2 cellular contexts compared by ENCODE assay signal in genomic region chr12:54358620-54358944, GRCh38.
TF ChIP-seq lines count a peak whose summit lies in the region.

No MANE protein-coding gene starts in this region.

TF ChIP-seq in SK-N-SH, 30 proteins besides CTCF, POLR2A, EP300 and RAD21 (continued from another document):
- no peak for TF ChIP-seq REST (IDR thresholded peaks at IDR 0.05; ENCODE audit: low read depth, low read length)
- TF ChIP-seq SMC3 (IDR thresholded peaks at IDR 0.05; ENCODE audit: low read depth, low read length), result no peak
- TF ChIP-seq TEAD4 (IDR thresholded peaks at IDR 0.05; ENCODE audit: borderline replicate concordance, insufficient read depth), result no peak
- TF ChIP-seq RFX5 (IDR thresholded peaks at IDR 0.05; ENCODE audit: low read length), result no peak
- no peak for TF ChIP-seq NRF1 (IDR thresholded peaks at IDR 0.05; ENCODE audit: low read depth, low read length)
- no peak for TF ChIP-seq TAF1 (IDR thresholded peaks at IDR 0.05; ENCODE audit: borderline replicate concordance, low read depth, low read length)
- TF ChIP-seq EZH2phosphoT487 (IDR thresholded peaks at IDR 0.05; ENCODE audit: borderline replicate concordance, low read depth), result no peak
- no peak for TF ChIP-seq GATA2 (CRISPR knock-in tag; IDR thresholded peaks at IDR 0.05)
- no peak for TF ChIP-seq POLR2AphosphoS5 (IDR thresholded peaks at IDR 0.05; ENCODE audit: low read depth, low read length)
- TF ChIP-seq ZBTB33 (IDR thresholded peaks at IDR 0.05; ENCODE audit: borderline replicate concordance, low read depth), result no peak
- TF ChIP-seq USF1 (IDR thresholded peaks at IDR 0.05; ENCODE audit: borderline replicate concordance, low read depth), result no peak
- TF ChIP-seq FOXM1 (IDR thresholded peaks at IDR 0.05; ENCODE audit: low read depth), result no peak
- no peak for TF ChIP-seq RXRA (IDR thresholded peaks at IDR 0.05; ENCODE audit: borderline replicate concordance, low read depth)

TF ChIP-seq in HEK293T, 16 proteins besides CTCF, POLR2A, EP300 and RAD21 (continued from another document):
- TF ChIP-seq, protein P1, sequence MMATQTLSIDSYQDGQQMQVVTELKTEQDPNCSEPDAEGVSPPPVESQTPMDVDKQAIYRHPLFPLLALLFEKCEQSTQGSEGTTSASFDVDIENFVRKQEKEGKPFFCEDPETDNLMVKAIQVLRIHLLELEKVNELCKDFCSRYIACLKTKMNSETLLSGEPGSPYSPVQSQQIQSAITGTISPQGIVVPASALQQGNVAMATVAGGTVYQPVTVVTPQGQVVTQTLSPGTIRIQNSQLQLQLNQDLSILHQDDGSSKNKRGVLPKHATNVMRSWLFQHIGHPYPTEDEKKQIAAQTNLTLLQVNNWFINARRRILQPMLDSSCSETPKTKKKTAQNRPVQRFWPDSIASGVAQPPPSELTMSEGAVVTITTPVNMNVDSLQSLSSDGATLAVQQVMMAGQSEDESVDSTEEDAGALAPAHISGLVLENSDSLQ (IDR thresholded peaks at IDR 0.05), result no peak
- TF ChIP-seq FOXK2 (IDR thresholded peaks at IDR 0.05) (no peak), TARDBP (IDR thresholded peaks at IDR 0.05) (no peak), ARNT (IDR thresholded peaks at IDR 0.05) (no peak), BHLHE40 (IDR thresholded peaks at IDR 0.05; ENCODE audit: borderline replicate concordance) (no peak), SP1 (IDR thresholded peaks at IDR 0.05) (no peak)
